8 cellular contexts compared by ENCODE assay signal in the genomic region with DNA sequence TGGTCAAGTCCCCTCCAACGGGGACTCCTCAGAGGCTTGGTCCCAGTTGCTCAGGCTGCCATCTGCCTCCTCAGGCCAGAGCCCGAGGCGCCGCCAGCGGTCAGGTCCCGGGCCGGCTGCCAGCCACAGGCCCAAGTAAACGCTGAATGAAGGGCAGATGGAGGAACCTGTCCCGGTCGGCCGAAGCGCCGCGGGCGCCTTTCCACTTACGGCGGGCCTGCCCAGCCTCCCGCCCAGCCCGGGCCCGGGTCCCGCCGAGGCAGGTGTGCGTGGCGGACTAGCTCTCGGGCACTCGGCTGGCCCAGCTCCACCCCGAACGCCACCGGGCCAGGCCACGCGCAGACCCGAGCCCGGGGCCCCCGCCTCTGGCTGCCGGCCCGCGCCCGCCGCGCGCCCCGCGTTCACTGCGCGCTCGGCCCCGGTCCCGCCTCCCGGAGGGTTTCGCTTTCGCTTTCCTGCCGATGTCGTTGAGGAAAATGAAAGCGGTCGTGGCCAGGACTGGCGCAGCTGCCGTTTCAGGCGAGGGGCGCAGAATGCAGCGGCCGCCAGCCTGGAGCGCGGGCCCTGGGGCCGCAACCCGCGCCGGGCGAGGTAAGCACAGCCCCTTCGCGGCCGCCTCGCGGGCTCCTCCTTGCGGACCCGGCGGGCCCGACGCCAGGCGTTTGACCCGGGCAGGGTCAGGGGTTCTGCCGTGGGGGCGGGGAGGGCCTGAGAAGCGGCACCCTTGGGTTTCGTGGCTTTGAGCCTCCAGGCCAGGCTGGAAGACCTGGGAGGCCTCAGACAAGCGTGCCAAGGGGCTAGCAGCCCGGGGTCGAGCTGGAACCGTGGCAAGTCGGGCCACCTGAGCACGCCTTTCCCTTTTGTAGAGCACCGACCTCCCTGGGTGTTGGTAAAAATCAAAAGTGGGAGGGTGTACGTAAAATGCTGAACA. TPM values are rescaled to one million over a fixed set of nuclear protein-coding genes. Genes with fewer than 3 reads are reported as not detected.
A peak's percentile ranks its signal among the peaks of the same experiment; 100 is the strongest.
DNase-seq lines count a peak whose midpoint lies in the region; ATAC-seq and TF ChIP-seq lines count a peak whose summit lies in the region.

No MANE protein-coding gene starts in this region.

- DNase-seq in BJ (ENCODE audit: low read depth): no peak
- peak; percentile 47 to 85 for DNase-seq in NCI-H526 (lab: John Stamatoyannopoulos, UW)
- peak; percentile 90 for DNase-seq in activated CD4-positive, alpha-beta memory T cell treated with anti-CD3 and anti-CD28 coated beads for 36 hours
- peak; percentile 90 for DNase-seq in ecto neural progenitor cell (ENCODE audit: low spot score)
- peak; percentile 85 to 88 for DNase-seq in lung microvascular endothelial cell (ENCODE audit: low read depth in 2 of 2)
- peak; percentile 60 for DNase-seq in stimulated activated CD8-positive, alpha-beta memory T cell treated with anti-CD3 and anti-CD28 coated beads, Interleukin-12 subunit alpha, Interleukin-12 subunit beta, amount 100 ng/mL, for 24 hours (ENCODE audit: extremely low read depth)

- H3K9me3 Mint-ChIP-seq in activated CD4-positive, alpha-beta memory T cell treated with anti-CD3 and anti-CD28 coated beads for 36 hours: peaks cover 6% of the 10 kb centered on the region

- CTCF ChIA-PET in BJ (lab: Yijun Ruan, JAX): interaction anchor here (0.6 to 2.4 kb wide), 17 partner anchors 10 to 281 kb away, joined by 3 to 21 read pairs (median 4); no protein-coding TSS in a partner anchor
- CTCF ChIA-PET in activated CD4-positive, alpha-beta memory T cell treated with anti-CD3 and anti-CD28 coated beads for 36 hours (lab: Charles Lee): interaction anchor here (0.6 to 4.3 kb wide), 18 partner anchors 10 to 98 kb away, joined by 3 to 37 read pairs (median 8); partner anchors contain the start of gene IRF1

- H3K4me1 Mint-ChIP-seq in activated CD4-positive, alpha-beta memory T cell treated with anti-CD3 and anti-CD28 coated beads for 36 hours (ENCODE audit: low read depth): peaks cover 65% of the 10 kb centered on the region

- POLR2A ChIA-PET in BJ (lab: Charles Lee): no interaction called here
- POLR2A ChIA-PET in activated CD4-positive, alpha-beta memory T cell treated with anti-CD3 and anti-CD28 coated beads for 36 hours (lab: Charles Lee): interaction anchor here (0.5 to 5.9 kb wide), 19 partner anchors 10 to 927 kb away, joined by 3 to 101 read pairs (median 5); partner anchors contain the start of genes IRF1 and SLC22A4

- no peaks in the 10 kb centered on the region for H3K27me3 ChIP-seq in BJ (ENCODE audit: control insufficient read depth, insufficient read depth, low read length)

- peak; percentile 81 for TF ChIP-seq POLR2A in GM18951 (IDR thresholded peaks at IDR 0.05; ENCODE audit: extremely low read depth, insufficient read depth, insufficient read length)

- peaks cover 14% of the 10 kb centered on the region for H3K36me3 Mint-ChIP-seq in activated CD4-positive, alpha-beta memory T cell treated with anti-CD3 and anti-CD28 coated beads for 36 hours

- peak overlapping the region; percentile 96 for H3K27ac Mint-ChIP-seq in activated CD4-positive, alpha-beta memory T cell treated with anti-CD3 and anti-CD28 coated beads for 36 hours

- no peaks in the 10 kb centered on the region for H3K27me3 Mint-ChIP-seq in activated CD4-positive, alpha-beta memory T cell treated with anti-CD3 and anti-CD28 coated beads for 36 hours

- in situ Hi-C loops in GM18951 (cut with MboI; ENCODE audit: low sequenced_read_pairs, unreplicated experiment): no loop called here

- H3K4me3 ChIP-seq in BJ (ENCODE audit: low read depth, low read length): peak overlapping the region; percentile 55

- peak; percentile 54 for TF ChIP-seq CTCF in BJ (IDR thresholded peaks at IDR 0.05; ENCODE audit: insufficient read depth, low read depth, low read length)

- peak; percentile 64 for ATAC-seq in HG03139 (IDR thresholded peaks at IDR 0.05; ENCODE audit: unreplicated experiment)

- H3K36me3 ChIP-seq in BJ (ENCODE audit: control insufficient read depth, insufficient read depth, low read length): no peaks in the 10 kb centered on the region

- intact Hi-C loops in activated CD4-positive, alpha-beta memory T cell treated with anti-CD3 and anti-CD28 coated beads for 36 hours (cut with micrococcal nuclease): loop anchor here (1.0 kb wide), 3 partner anchors 14 to 86 kb away; no protein-coding TSS in a partner anchor

- H3K4me3 Mint-ChIP-seq in activated CD4-positive, alpha-beta memory T cell treated with anti-CD3 and anti-CD28 coated beads for 36 hours: peak overlapping the region; percentile 93

RNA-seq across cellular contexts. Expression of gene SLC22A5, which starts 41.2 kb away (rescaled TPM):
- polyA plus RNA-seq in BJ (2011; rRNA removed): 9.3 and 13.8 TPM in 2 replicates
- polyA minus RNA-seq in BJ (2011; rRNA and poly(A)+ RNA removed): 7.4 and 18.1 TPM in 2 replicates
- 1 to 10 TPM; 2.8 to 3.6 TPM for total RNA-seq in activated CD4-positive, alpha-beta memory T cell treated with anti-CD3 and anti-CD28 coated beads for 36 hours
- total RNA-seq in lung microvascular endothelial cell: 3.4 and 4.1 TPM in 2 replicates
